Comparison of ENCODE assay signal across 8 cellular contexts in genomic region chr9:137762414-137763061, GRCh38.
A peak's percentile ranks its signal among the peaks of the same experiment; 100 is the strongest.
DNase-seq lines count a peak whose midpoint lies in the region; ATAC-seq lines count a peak whose summit lies in the region.
"Had no signal": no experiment of that assay in that cellular context is flagged by ENCODE, and none has a peak within 500 bp of the region (broad histone marks: within the 10 kb centered on the region; RNA-seq: fewer than 3 reads in every experiment).

No MANE protein-coding gene starts in this region.

- H3K18ac ChIP-seq in neuronal stem cell (ENCODE audit: low read length), result no peak overlapping the region

- peak; percentile 41 for ATAC-seq in GM18520 (IDR thresholded peaks at IDR 0.05; ENCODE audit: unreplicated experiment)
- ATAC-seq in GM21526 (IDR thresholded peaks at IDR 0.05; ENCODE audit: low FRiP score, unreplicated experiment), result peak; percentile 55
- peak; percentile 51 for ATAC-seq in HG03571 (IDR thresholded peaks at IDR 0.05; ENCODE audit: unreplicated experiment)
- ATAC-seq in HG02840 (IDR thresholded peaks at IDR 0.05; ENCODE audit: low FRiP score, unreplicated experiment), result no peak

- no peaks in the 10 kb centered on the region for H3K9me3 ChIP-seq in neuronal stem cell (replicated peaks in 1 of 2; ENCODE audit: control insufficient read depth in 2 of 2, insufficient read depth in 1 of 2, low read depth in 1 of 2, low read length in 2 of 2)

- DNase-seq in neuronal stem cell (ENCODE audit: low spot score) (no peak), H7 (no peak), hypothalamus (lab: John Stamatoyannopoulos, UW) (no peak)
- DNase-seq: NCI-H510A had no signal

- H3K4me3 ChIP-seq in neuronal stem cell (ENCODE audit: low read length in 2 of 2) (peak overlapping the region in 1 of 2 donors; percentile 33), H7 (ENCODE audit: insufficient read depth, low read depth, low read length) (no peak overlapping the region)

- H2BK12ac ChIP-seq in neuronal stem cell (ENCODE audit: low read length), result no peak overlapping the region

- H3K27me3 ChIP-seq in neuronal stem cell (ENCODE audit: control insufficient read depth in 3 of 3, insufficient read depth in 3 of 3, low read depth in 1 of 3, low read length in 3 of 3) (no peaks in the 10 kb centered on the region), H7 (ENCODE audit: control insufficient read depth, insufficient read depth, low read length) (no peaks in the 10 kb centered on the region)

- peaks cover 0 to 7% of the 10 kb centered on the region in 2 donors for H3K4me1 ChIP-seq in neuronal stem cell (ENCODE audit: control insufficient read depth in 2 of 2, insufficient read depth in 1 of 2, low read depth in 1 of 2, low read length in 2 of 2)

- WGBS in neuronal stem cell (ENCODE audit: extremely low coverage in 2 of 2, insufficient read length in 2 of 2, insufficient replicate concordance in 1 of 2), 2 donors, result no CpG with 5 or more reads among the region's 21 CpGs

- H3K79me1 ChIP-seq in neuronal stem cell (ENCODE audit: low read depth, low read length), result peaks cover 5% of the 10 kb centered on the region

- H3K23ac ChIP-seq in neuronal stem cell (ENCODE audit: low read depth, low read length, poor library complexity), result no peak overlapping the region

- H2BK15ac ChIP-seq in neuronal stem cell (ENCODE audit: low read length), result no peak overlapping the region

- H3K4ac ChIP-seq in neuronal stem cell (ENCODE audit: low read length), result no peak overlapping the region

- no peak overlapping the region for H3K4me2 ChIP-seq in neuronal stem cell (ENCODE audit: insufficient read depth, low read length, poor library complexity, severe bottlenecking)

- no peak overlapping the region for H4K91ac ChIP-seq in neuronal stem cell (ENCODE audit: low read depth, low read length, poor library complexity)

- H2BK5ac ChIP-seq in neuronal stem cell (ENCODE audit: low read length), result no peak overlapping the region

- peak overlapping the region; percentile 83 for H3K14ac ChIP-seq in neuronal stem cell (ENCODE audit: low read length)

- no peak overlapping the region for H2AFZ ChIP-seq in neuronal stem cell (ENCODE audit: low read length)

- no peak overlapping the region for H2AK5ac ChIP-seq in neuronal stem cell (ENCODE audit: low read depth, low read length)

- H4K8ac ChIP-seq in neuronal stem cell (ENCODE audit: low read depth, low read length), result no peak overlapping the region

- H3K27ac ChIP-seq in neuronal stem cell (replicated peaks; ENCODE audit: low read length), result no peak overlapping the region

- no peak overlapping the region for H3K9ac ChIP-seq in neuronal stem cell (ENCODE audit: low read depth, low read length, poor library complexity)

- peaks cover 30 to 92% of the 10 kb centered on the region in 2 donors for H3K36me3 ChIP-seq in neuronal stem cell (replicated peaks in 1 of 2; ENCODE audit: control insufficient read depth in 2 of 2, insufficient read depth in 2 of 2, low read length in 2 of 2)
- peaks cover 28% of the 10 kb centered on the region for H3K36me3 ChIP-seq in H7 (replicated peaks; ENCODE audit: control insufficient read depth, insufficient read depth, low read length)

- no peak overlapping the region for H2BK120ac ChIP-seq in neuronal stem cell (ENCODE audit: low read depth, low read length)
